ENCODE assay signal across 8 cellular contexts in the genomic region with DNA sequence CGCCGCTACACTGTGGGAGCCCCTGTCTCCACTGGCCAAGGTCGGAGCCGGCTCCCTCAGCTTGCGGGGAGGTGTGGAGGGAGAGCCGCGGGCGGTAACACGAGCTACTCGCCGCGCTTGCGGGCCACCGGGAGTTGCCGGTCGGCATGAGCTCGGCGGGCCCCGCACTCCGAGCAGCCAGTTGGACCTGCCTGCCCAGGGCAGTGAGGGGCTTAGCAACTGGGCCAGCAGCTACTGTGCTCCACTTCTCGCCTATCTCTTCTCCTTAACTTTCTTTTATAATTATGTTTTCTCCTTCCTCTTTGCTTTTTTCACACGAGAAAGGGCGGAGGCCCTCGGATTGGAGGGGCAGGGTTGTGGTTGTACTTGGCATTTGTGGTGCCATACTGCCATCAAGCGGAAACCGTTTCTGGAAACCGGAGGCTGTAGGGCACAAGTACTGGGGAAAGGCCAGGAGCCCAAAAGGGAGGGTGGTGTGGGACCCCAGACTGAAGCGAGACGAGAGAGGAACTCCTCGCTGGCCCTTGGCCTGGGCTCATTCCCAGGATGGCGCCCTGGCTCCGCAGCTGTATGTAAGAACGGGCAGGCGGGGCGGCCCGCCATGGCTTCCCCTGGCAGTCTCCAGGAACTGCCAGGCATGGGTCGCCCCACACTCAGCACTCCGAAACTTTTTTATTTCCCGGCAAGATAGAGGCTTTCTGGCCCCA. TPM values are rescaled to one million over a fixed set of nuclear protein-coding genes. Genes with fewer than 3 reads are reported as not detected.
DNase-seq lines count a peak whose midpoint lies in the region; ATAC-seq and TF ChIP-seq lines count a peak whose summit lies in the region.
"Not testable (repeated sequence)": the region's sequence is repeated elsewhere in the genome, so short reads cannot be mapped to it uniquely, and the experiment has no call there.

No MANE protein-coding gene starts in this region.

- H3K4me1 ChIP-seq in BLaER1 treated with 17β-estradiol and CSF1 and Interleukin-3, amounts not matched to agents 10 nM and 100 nM: peaks cover 41 to 47% (median 44%) of the 10 kb centered on the region in 10 experiments
- H3K4me1 ChIP-seq in SK-N-SH (ENCODE audit: control insufficient read depth in 1 of 2, insufficient read depth in 2 of 2, low read depth in 1 of 2, low read length in 1 of 2) (peaks cover 0 to 15% of the 10 kb centered on the region in 2 experiments; a peak in 1 of 4 replicates), gastroesophageal sphincter (peaks cover 0 to 26% (median 20%) of the 10 kb centered on the region in 3 donors), muscle layer of colon (ENCODE audit: insufficient read depth, low read length) (peaks cover 26% of the 10 kb centered on the region)
- H3K4me1 ChIP-seq in smooth muscle cell (ENCODE audit: low read depth): not testable (repeated sequence)

- H3K9me3 Mint-ChIP-seq in MCF 10A (ENCODE audit: unreplicated experiment): not testable (repeated sequence)

- peak; percentile 22 for ATAC-seq in HG02885 (IDR thresholded peaks at IDR 0.05; ENCODE audit: poor library complexity, unreplicated experiment)
- peak; percentile 65 for ATAC-seq in gastroesophageal sphincter

- H3F3A ChIP-seq in SK-N-SH (replicated peaks; ENCODE audit: insufficient read depth); smooth muscle cell (ENCODE audit: low read depth): not testable (repeated sequence)

- H3K27me3 Mint-ChIP-seq in MCF 10A (ENCODE audit: insufficient read depth, unreplicated experiment): peaks cover 12% of the 10 kb centered on the region

- peak overlapping the region; percentile 74 to 95 (median 89) for H3K4me2 ChIP-seq in BLaER1 treated with 17β-estradiol and CSF1 and Interleukin-3, amounts not matched to agents 10 nM and 100 nM
- H3K4me2 ChIP-seq in SK-N-SH: peak overlapping the region; percentile 76
- H3K4me2 ChIP-seq in smooth muscle cell: not testable (repeated sequence)

- H3K36me3 ChIP-seq in BLaER1 treated with 17β-estradiol and CSF1 and Interleukin-3, amounts not matched to agents 10 nM and 100 nM; SK-N-SH (replicated peaks in 1 of 2; ENCODE audit: control insufficient read depth in 1 of 2, insufficient read depth in 2 of 2, low read length in 1 of 2); gastroesophageal sphincter; muscle layer of colon (ENCODE audit: insufficient read depth, low read length); smooth muscle cell (ENCODE audit: low read depth): not testable (repeated sequence)

- H3K9me3 ChIP-seq in BLaER1 treated with 17β-estradiol and CSF1 and Interleukin-3, amounts not matched to agents 10 nM and 100 nM (replicated peaks in 1 of 11); SK-N-SH; gastroesophageal sphincter; muscle layer of colon (ENCODE audit: low read length); smooth muscle cell (replicated peaks; ENCODE audit: low read depth): not testable (repeated sequence)

- H3K79me2 ChIP-seq in SK-N-SH (ENCODE audit: insufficient read depth); smooth muscle cell (ENCODE audit: low read depth): not testable (repeated sequence)

- BruUV-seq in MCF 10A (replicated peaks; lab: Mats Ljungman, UMichigan): not testable (repeated sequence)

- not testable (repeated sequence) for TF ChIP-seq EP300 in SK-N-SH (IDR thresholded peaks at IDR 0.05; ENCODE audit: borderline replicate concordance in 1 of 2, low read depth in 1 of 2, low read length in 1 of 2); gastroesophageal sphincter (IDR thresholded peaks at IDR 0.05)

- POLR2A ChIA-PET in SK-N-SH (lab: Yijun Ruan, JAX); MCF 10A (lab: Yijun Ruan, JAX): not testable (repeated sequence)

- intact Hi-C loops in MCF 10A (cut with micrococcal nuclease): not testable (repeated sequence)

- peak overlapping the region; percentile 60 to 86 (median 76) for H3K9ac ChIP-seq in BLaER1 treated with 17β-estradiol and CSF1 and Interleukin-3, amounts not matched to agents 10 nM and 100 nM
- not testable (repeated sequence) for H3K9ac ChIP-seq in SK-N-SH; muscle layer of colon (ENCODE audit: low read length); smooth muscle cell (ENCODE audit: low read depth)

- H3K27ac Mint-ChIP-seq in MCF 10A (ENCODE audit: low read depth, unreplicated experiment): not testable (repeated sequence)

- H3K9me2 ChIP-seq in SK-N-SH: not testable (repeated sequence)

- CTCF ChIA-PET in SK-N-SH (lab: Yijun Ruan, JAX): interaction anchor here (0.7 to 1.5 kb wide), 5 partner anchors 15 to 211 kb away, joined by 3 to 7 read pairs (median 5); no protein-coding TSS in a partner anchor
- CTCF ChIA-PET in MCF 10A (lab: Yijun Ruan, JAX): interaction anchor here (0.6 to 1.2 kb wide), 4 partner anchors 14 to 210 kb away, joined by 3 to 6 read pairs (median 4); no protein-coding TSS in a partner anchor

- DNase-seq in SK-N-SH (peak; percentile 20), MCF 10A (ENCODE audit: unreplicated experiment) (peak; percentile 27)
- DNase-seq in smooth muscle cell (lab: John Stamatoyannopoulos, UW; ENCODE audit: unreplicated experiment): not testable (repeated sequence)

- WGBS in SK-N-SH (ENCODE audit: low lambda C conversion rate): 64% methylated on average over 24 of the region's 39 CpGs
- 43% methylated on average over 1 of the region's 39 CpGs; no CpG with 5 or more reads in 1 of the 2 donors for WGBS in gastroesophageal sphincter (ENCODE audit: low coverage in 1 of 2), 2 donors
- 86% methylated on average over 24 of the region's 39 CpGs for WGBS in smooth muscle cell (ENCODE audit: low lambda C conversion rate)

- TF ChIP-seq RAD21 in SK-N-SH (IDR thresholded peaks at IDR 0.05; ENCODE audit: low read length): not testable (repeated sequence)

- H3K4me3 ChIP-seq in BLaER1 treated with 17β-estradiol and CSF1 and Interleukin-3, amounts not matched to agents 10 nM and 100 nM: peak overlapping the region; percentile 62 to 78 (median 68)
- H3K4me3 ChIP-seq in SK-N-SH (ENCODE audit: low read depth in 2 of 2, low read length in 1 of 2) (peak overlapping the region; percentile 49 to 50), muscle layer of colon (ENCODE audit: low read depth in 1 of 2, low read length in 2 of 2) (peak overlapping the region; percentile 37 to 53)
- not testable (repeated sequence) for H3K4me3 ChIP-seq in gastroesophageal sphincter, smooth muscle cell

- not testable (repeated sequence) for H3K27me3 ChIP-seq in BLaER1 treated with 17β-estradiol and CSF1 and Interleukin-3, amounts not matched to agents 10 nM and 100 nM; SK-N-SH (ENCODE audit: insufficient read depth); gastroesophageal sphincter; muscle layer of colon (ENCODE audit: control insufficient read depth in 1 of 2, insufficient read depth in 2 of 2, low read length in 2 of 2); smooth muscle cell (ENCODE audit: low read depth)

- peak overlapping the region in 10 of 11 experiments; percentile 48 to 91 (median 86); a peak in 21 of 22 replicates for H3K27ac ChIP-seq in BLaER1 treated with 17β-estradiol and CSF1 and Interleukin-3, amounts not matched to agents 10 nM and 100 nM
- H3K27ac ChIP-seq in SK-N-SH (ENCODE audit: low read depth in 2 of 2, low read length in 1 of 2): not testable (repeated sequence)
- H3K27ac ChIP-seq in gastroesophageal sphincter (peak overlapping the region in 2 of 4 donors; percentile 71 to 81), muscle layer of colon (ENCODE audit: low read depth, low read length) (peak overlapping the region; percentile 63), smooth muscle cell (ENCODE audit: low read depth) (peak overlapping the region; percentile 55)

- not testable (repeated sequence) for H2AFZ ChIP-seq in SK-N-SH (ENCODE audit: low read depth); smooth muscle cell (ENCODE audit: low read depth)

- peak overlapping the region; percentile 66 for H3K4me3 Mint-ChIP-seq in MCF 10A (ENCODE audit: unreplicated experiment)

- peaks cover 24% of the 10 kb centered on the region for H3K4me1 Mint-ChIP-seq in MCF 10A (ENCODE audit: insufficient read depth, unreplicated experiment)

- peaks cover 11% of the 10 kb centered on the region for H3K36me3 Mint-ChIP-seq in MCF 10A (ENCODE audit: insufficient read depth, unreplicated experiment)

- TF ChIP-seq POLR2A in GM19193 (IDR thresholded peaks at IDR 0.05; ENCODE audit: extremely low read depth, insufficient read depth, insufficient read length): peak; percentile 42
- not testable (repeated sequence) for TF ChIP-seq POLR2A in gastroesophageal sphincter (IDR thresholded peaks at IDR 0.05)

- H4K20me1 ChIP-seq in BLaER1 treated with 17β-estradiol and CSF1 and Interleukin-3, amounts not matched to agents 10 nM and 100 nM: peaks cover 0 to 22% (median 11%) of the 10 kb centered on the region in 11 experiments; a peak in 15 of 22 replicates
- H4K20me1 ChIP-seq in SK-N-SH (ENCODE audit: insufficient read depth): not testable (repeated sequence)
- H4K20me1 ChIP-seq in smooth muscle cell (ENCODE audit: low read depth): peaks cover 25% of the 10 kb centered on the region

- TF ChIP-seq CTCF in SK-N-SH (IDR thresholded peaks at IDR 0.05): peak; percentile 27
- TF ChIP-seq CTCF in MCF 10A (IDR thresholded peaks at IDR 0.05; ENCODE audit: unreplicated experiment); gastroesophageal sphincter (IDR thresholded peaks at IDR 0.05); smooth muscle cell (IDR thresholded peaks at IDR 0.05; ENCODE audit: borderline replicate concordance, insufficient read depth, poor library complexity, severe bottlenecking): not testable (repeated sequence)

RNA-seq across cellular contexts. Expression of a gene that starts 38.5 kb away (rescaled TPM):
- polyA plus RNA-seq in SK-N-SH (2012; rRNA removed) (56.0 and 68.2 TPM in 2 replicates), smooth muscle cell (216 and 226 TPM in 2 replicates)
- 58.8 and 73.1 TPM in 2 replicates for polyA plus RNA-seq in SK-N-SH (2012; cell fraction: cytosol; rRNA removed)
- 18.5 and 24.0 TPM in 2 replicates for polyA plus RNA-seq in SK-N-SH (2012; cell fraction: nucleus; rRNA removed)
- total RNA-seq in MCF 10A (2022) (54.0 and 66.4 TPM in 2 replicates), gastroesophageal sphincter (10 to 100 TPM in 3 of 4 donors, 1 to 10 TPM in 1; 6.6 to 16.0 (median 12.0) TPM), smooth muscle cell (23.0 and 26.9 TPM in 2 replicates)
